ENCODE assay signal across 18 cellular contexts in the genomic region with DNA sequence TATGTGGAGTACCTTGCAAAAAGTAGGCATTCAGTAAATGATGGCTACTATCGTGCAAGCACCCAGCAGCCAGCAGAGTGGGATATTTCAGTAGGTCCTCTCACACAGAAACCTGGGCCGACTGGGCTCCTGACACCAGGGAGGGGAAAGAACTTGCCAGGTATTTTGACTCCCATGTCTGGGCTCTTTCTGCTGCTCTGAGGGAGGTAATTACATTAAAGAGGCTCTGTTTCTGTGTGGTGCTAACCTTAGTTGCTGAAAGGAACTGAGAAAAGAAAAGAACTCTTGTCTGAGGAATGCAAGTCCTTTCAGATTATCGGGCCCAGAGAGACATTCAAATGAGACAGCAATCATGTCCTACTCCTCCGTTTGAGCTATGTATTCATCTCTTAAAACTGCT.
A peak's percentile ranks its signal among the peaks of the same experiment; 100 is the strongest.
DNase-seq lines count a peak whose midpoint lies in the region; TF ChIP-seq lines count a peak whose summit lies in the region.
"Had no signal": no experiment of that assay in that cellular context is flagged by ENCODE, and none has a peak within 500 bp of the region (broad histone marks: within the 10 kb centered on the region; RNA-seq: fewer than 3 reads in every experiment).

No MANE protein-coding gene starts in this region.

- H2BK20ac ChIP-seq in H9 (ENCODE audit: low read depth, low read length, poor library complexity, severe bottlenecking), result no peak overlapping the region

- no CpG with 5 or more reads among the region's 4 CpGs for WGBS in H9 (ENCODE audit: extremely low coverage, insufficient read length, low lambda C conversion rate)
- 58% methylated on average over 4 of the region's 4 CpGs for WGBS in prostate gland

- no peak overlapping the region for H4K91ac ChIP-seq in H9 (ENCODE audit: insufficient read length, low read depth, low read length)

- peak overlapping the region in 2 of 3 experiments; percentile 35 to 70; a peak in 1 of 7 replicates for H3K27ac Mint-ChIP-seq in H9
- H3K27ac Mint-ChIP-seq: CD4-positive, alpha-beta T cell had no signal

- H2BK15ac ChIP-seq in H9 (ENCODE audit: low read depth, low read length), result no peak overlapping the region

- H3K4me3 ChIP-seq in OCI-LY3 (ENCODE audit: low read length) (no peak overlapping the region), prostate gland (no peak overlapping the region)
- H3K4me3 ChIP-seq: BLaER1, SJCRH30 had no signal

- H2BK120ac ChIP-seq in H9 (ENCODE audit: low read depth, low read length, poor library complexity, severe bottlenecking), result no peak overlapping the region

- peaks cover 13 to 14% of the 10 kb centered on the region in 2 experiments for H3K4me1 Mint-ChIP-seq in H9

- no peak overlapping the region for H2BK12ac ChIP-seq in H9 (ENCODE audit: insufficient read length, low read depth, low read length)

- peaks cover 73 to 78% of the 10 kb centered on the region in 2 experiments for H3K9me3 Mint-ChIP-seq in H9

- no peak overlapping the region for H3K9ac ChIP-seq in H9 (ENCODE audit: extremely low read depth, insufficient read length, low read length)
- no peak overlapping the region for H3K9ac ChIP-seq in OCI-LY3 (ENCODE audit: low read length)
- H3K9ac ChIP-seq: BLaER1 had no signal

- no peak overlapping the region for H3K18ac ChIP-seq in H9 (ENCODE audit: insufficient read length, low read depth, low read length)

- no peak overlapping the region for H3K4ac ChIP-seq in H9 (ENCODE audit: low read depth, low read length)

- no peak overlapping the region for H3K23ac ChIP-seq in H9 (ENCODE audit: insufficient read length, low read depth, low read length)

- no peak overlapping the region for H2BK5ac ChIP-seq in H9 (ENCODE audit: insufficient read length, low read length)

- DNase-seq in H9, result peak; percentile 27
- DNase-seq in iPS-NIHi7 (ENCODE audit: extremely low spot score), result peak; percentile 19
- DNase-seq in kidney glomerular epithelial cell (lab: John Stamatoyannopoulos, UW), result no peak
- no peak for DNase-seq in prostate gland (ENCODE audit: low spot score)
- no peak for DNase-seq in NCI-H187 (lab: John Stamatoyannopoulos, UW)
- DNase-seq in NCI-H226, result no peak
- DNase-seq: CD4-positive, alpha-beta T cell; COR-L47; DMS79 treated with DMSO at 0.1 percent for 48 hours; Kasumi-1; NCI-H1048; NCI-H1417 treated with DMSO at 0.1 percent for 48 hours; NCI-H187 treated with DMSO at 0.1 percent for 48 hours; NCI-H510A; OCI-M1; SJCRH30 had no signal

- no peak overlapping the region; a peak in 1 of 5 replicates for H3K4me3 Mint-ChIP-seq in H9
- H3K4me3 Mint-ChIP-seq: CD4-positive, alpha-beta T cell had no signal

- TF ChIP-seq POLR2A in prostate gland (IDR thresholded peaks at IDR 0.05), result no peak

- H3K9me3 ChIP-seq in H9 (ENCODE audit: control insufficient read depth, low read depth, low read length), result peaks cover 12% of the 10 kb centered on the region
- H3K9me3 ChIP-seq in OCI-LY3 (ENCODE audit: insufficient read depth, low read length), result no peaks in the 10 kb centered on the region
- H3K9me3 ChIP-seq in prostate gland, result no peaks in the 10 kb centered on the region
- H3K9me3 ChIP-seq: SJCRH30 had no signal

- no peaks in the 10 kb centered on the region for H4K20me1 ChIP-seq in H9 (ENCODE audit: control insufficient read depth, insufficient read depth, insufficient read length)
- no peaks in the 10 kb centered on the region for H4K20me1 ChIP-seq in OCI-LY3 (ENCODE audit: insufficient read depth, low read length)
- H4K20me1 ChIP-seq: BLaER1 had no signal

- H3K4me1 ChIP-seq in H9 (ENCODE audit: insufficient read depth, low read length), result no peaks in the 10 kb centered on the region
- peaks cover 6% of the 10 kb centered on the region; the same call in 1 of the 2 replicates for H3K4me1 ChIP-seq in OCI-LY3 (ENCODE audit: low read length)
- no peaks in the 10 kb centered on the region for H3K4me1 ChIP-seq in prostate gland (replicated peaks)
- H3K4me1 ChIP-seq: BLaER1, SJCRH30 had no signal

- H2AFZ ChIP-seq in H9 (ENCODE audit: low read length) (no peak overlapping the region), OCI-LY3 (ENCODE audit: low read depth, low read length) (no peak overlapping the region; the same call in 1 of the 2 replicates)

- H3K27me3 ChIP-seq in H9 (ENCODE audit: insufficient read depth, low read length) (no peaks in the 10 kb centered on the region), OCI-LY3 (ENCODE audit: low read depth, low read length) (no peaks in the 10 kb centered on the region), prostate gland (replicated peaks; ENCODE audit: insufficient read depth) (no peaks in the 10 kb centered on the region)
- H3K27me3 ChIP-seq: BLaER1, SJCRH30 had no signal

- intact Hi-C loops in prostate gland (cut with DNase I), result no loop called here

- no peak overlapping the region for H4K8ac ChIP-seq in H9 (replicated peaks; ENCODE audit: insufficient read length, low read depth, low read length)

- peaks cover 2% of the 10 kb centered on the region; the same call in 1 of the 2 replicates for H3K27me3 Mint-ChIP-seq in H9 (ENCODE audit: low read depth)
- H3K27me3 Mint-ChIP-seq: CD4-positive, alpha-beta T cell had no signal

- H3K14ac ChIP-seq in H9 (ENCODE audit: insufficient read depth, low read length), result no peak overlapping the region

- H3K4me2 ChIP-seq in H9 (ENCODE audit: insufficient read depth, insufficient read length, low read length), result no peak overlapping the region
- H3K4me2 ChIP-seq in OCI-LY3 (ENCODE audit: low read length), result peak overlapping the region; percentile 3; the same call in 1 of the 2 replicates
- H3K4me2 ChIP-seq: BLaER1 had no signal

- no peaks in the 10 kb centered on the region for H3K79me1 ChIP-seq in H9 (ENCODE audit: insufficient read depth, low read depth, low read length, poor library complexity, severe bottlenecking)

- no peak overlapping the region for H3K56ac ChIP-seq in H9 (ENCODE audit: insufficient read length, low read depth, low read length)

- H3K23me2 ChIP-seq in H9 (ENCODE audit: insufficient read length, low read depth, low read length, poor library complexity, severe bottlenecking), result no peaks in the 10 kb centered on the region

- H4K5ac ChIP-seq in H9 (ENCODE audit: insufficient read length, low read depth, low read length), result no peak overlapping the region

- H3T11ph ChIP-seq in H9 (ENCODE audit: low read length), result no peak overlapping the region

- H3K27ac ChIP-seq in H9 (ENCODE audit: insufficient read length, low read depth, low read length) (no peak overlapping the region), OCI-LY3 (ENCODE audit: low read length) (no peak overlapping the region), prostate gland (no peak overlapping the region)
- H3K27ac ChIP-seq: BLaER1, SJCRH30 had no signal

- H2AK5ac ChIP-seq in H9 (ENCODE audit: insufficient read length, low read length), result no peak overlapping the region

- TF ChIP-seq CTCF in H9 (conservative IDR thresholded peaks at IDR 0.05) (no peak), OCI-LY3 (IDR thresholded peaks at IDR 0.05; ENCODE audit: low read depth, low read length) (no peak), prostate gland (IDR thresholded peaks at IDR 0.05) (no peak)

- H3K36me3 ChIP-seq in OCI-LY3 (replicated peaks; ENCODE audit: low read depth, low read length), result no peaks in the 10 kb centered on the region
- H3K36me3 ChIP-seq in prostate gland, result no peaks in the 10 kb centered on the region
- H3K36me3 ChIP-seq: BLaER1, SJCRH30 had no signal

- H3K79me2 ChIP-seq in H9 (ENCODE audit: insufficient read depth, low read length) (no peaks in the 10 kb centered on the region), OCI-LY3 (ENCODE audit: low read length) (no peaks in the 10 kb centered on the region)

- peaks cover 10 to 19% (median 17%) of the 10 kb centered on the region in 3 experiments for H3K36me3 Mint-ChIP-seq in H9 (ENCODE audit: insufficient read depth in 1 of 3, low read depth in 3 of 3)

Comparison
In these comparisons a context has a peak if more than half of its experiments do, and no peak if none do; other contexts are left out.
1. DNase-seq: peak in H9 (single experiment) and iPS-NIHi7 (single experiment); none in kidney glomerular epithelial cell (single experiment), prostate gland (single experiment), NCI-H187 (0 of 2) and NCI-H226 (single experiment).